8 cellular contexts compared by ENCODE assay signal in genomic region chr5:164013077-164013670, GRCh38.
DNase-seq lines count a peak whose midpoint lies in the region; ATAC-seq and TF ChIP-seq lines count a peak whose summit lies in the region.

No MANE protein-coding gene starts in this region.

- no peaks in the 10 kb centered on the region for H3K36me3 Mint-ChIP-seq in activated CD4-positive, alpha-beta T cell treated with anti-CD3 and anti-CD28 coated beads, Interleukin-2, amount 10 ng/mL, durations not matched to agents 7 days and 5 days (ENCODE audit: low read depth)

- no peak overlapping the region for H3K4me3 ChIP-seq in astrocyte of the spinal cord (ENCODE audit: low read depth, low read length)

- peak; percentile 86 for ATAC-seq in GM19467 (IDR thresholded peaks at IDR 0.05; ENCODE audit: unreplicated experiment)
- ATAC-seq in HG03442 (IDR thresholded peaks at IDR 0.05; ENCODE audit: unreplicated experiment), result peak; percentile 72

- in situ Hi-C loops in astrocyte of the spinal cord (cut with HindIII; ENCODE audit: low sequenced_read_pairs), result no loop called here

- no peaks in the 10 kb centered on the region for H3K27me3 Mint-ChIP-seq in activated CD4-positive, alpha-beta T cell treated with anti-CD3 and anti-CD28 coated beads, Interleukin-2, amount 10 ng/mL, durations not matched to agents 7 days and 5 days

- no peak overlapping the region for H3K4me3 Mint-ChIP-seq in activated CD4-positive, alpha-beta T cell treated with anti-CD3 and anti-CD28 coated beads, Interleukin-2, amount 10 ng/mL, durations not matched to agents 7 days and 5 days

- CTCF ChIA-PET in activated CD4-positive, alpha-beta T cell treated with anti-CD3 and anti-CD28 coated beads, Interleukin-2, amount 10 ng/mL, durations not matched to agents 7 days and 5 days (lab: Charles Lee), result interaction anchor here (0.6 kb wide), 1 partner anchor 12 kb away, joined by 3 read pairs; no protein-coding TSS in a partner anchor

- TF ChIP-seq CTCF in astrocyte of the spinal cord (IDR thresholded peaks at IDR 0.05; ENCODE audit: low read depth, low read length), result peak; percentile 52

- no peak overlapping the region for H3K27ac Mint-ChIP-seq in activated CD4-positive, alpha-beta T cell treated with anti-CD3 and anti-CD28 coated beads, Interleukin-2, amount 10 ng/mL, durations not matched to agents 7 days and 5 days

- peak; percentile 27 for DNase-seq in activated CD4-positive, alpha-beta T cell treated with anti-CD3 and anti-CD28 coated beads, Interleukin-2, amount 10 ng/mL, durations not matched to agents 7 days and 5 days
- DNase-seq in activated CD4-positive, alpha-beta T cell treated with anti-CD3 and anti-CD28 coated beads, Interleukin-2, amount 50 U/mL, for 1 hour, result no peak
- DNase-seq in NCI-H748 treated with DMSO at 0.1 percent for 48 hours (lab: John Stamatoyannopoulos, UW), result peak; percentile 66
- peak; percentile 82 for DNase-seq in astrocyte of the spinal cord (ENCODE audit: low read depth, low spot score)
- DNase-seq in iris pigment epithelial cell (ENCODE audit: low read depth), result peak; percentile 72
- peak; percentile 1 to 2 for DNase-seq in stimulated activated CD8-positive, alpha-beta memory T cell treated with anti-CD3 and anti-CD28 coated beads, Interleukin-2, amount 100 ng/mL, for 48 hours (ENCODE audit: low read depth in 2 of 2)

- H3K4me1 Mint-ChIP-seq in activated CD4-positive, alpha-beta T cell treated with anti-CD3 and anti-CD28 coated beads, Interleukin-2, amount 10 ng/mL, durations not matched to agents 7 days and 5 days, result no peaks in the 10 kb centered on the region

- no peaks in the 10 kb centered on the region for H3K9me3 Mint-ChIP-seq in activated CD4-positive, alpha-beta T cell treated with anti-CD3 and anti-CD28 coated beads, Interleukin-2, amount 10 ng/mL, durations not matched to agents 7 days and 5 days

- POLR2A ChIA-PET in activated CD4-positive, alpha-beta T cell treated with anti-CD3 and anti-CD28 coated beads, Interleukin-2, amount 10 ng/mL, durations not matched to agents 7 days and 5 days (lab: Charles Lee), result no interaction called here
